Comparison of ENCODE assay signal across 7 cellular contexts in genomic region chr15:85586196-85586595, GRCh38.
DNase-seq lines count a peak whose midpoint lies in the region; ATAC-seq and TF ChIP-seq lines count a peak whose summit lies in the region.
"Not testable (repeated sequence)": the region's sequence is repeated elsewhere in the genome, so short reads cannot be mapped to it uniquely, and the experiment has no call there.

No MANE protein-coding gene starts in this region.

- H3K9me3 Mint-ChIP-seq in CD4-positive, alpha-beta memory T cell; activated CD8-positive, alpha-beta T cell treated with anti-CD3 and anti-CD28 coated beads, Interleukin-2, amount 10 ng/mL, durations not matched to agents 7 days and 5 days (ENCODE audit: insufficient read depth); activated naive CD8-positive, alpha-beta T cell treated with anti-CD3 and anti-CD28 coated beads, Interleukin-2, amount 50 U/mL, for 24 hours; neural progenitor cell; stimulated activated memory B cell treated with anti-CD40 and anti-IgM and Interleukin-4, amounts not matched to agents 10 μg/mL and 1 μg/mL and 100 μg/mL, for 72 hours: not testable (repeated sequence)
- peaks cover 14% of the 10 kb centered on the region for H3K9me3 Mint-ChIP-seq in glutamatergic neuron (ENCODE audit: unreplicated experiment)

- peaks cover 62% of the 10 kb centered on the region for H3K4me1 ChIP-seq in CD4-positive, alpha-beta memory T cell (ENCODE audit: insufficient read depth, low read length)
- H3K4me1 ChIP-seq in neural progenitor cell = peaks cover 29% of the 10 kb centered on the region

- H3K36me3 Mint-ChIP-seq in CD4-positive, alpha-beta memory T cell = peaks cover 20 to 68% of the 10 kb centered on the region in 2 donors
- H3K36me3 Mint-ChIP-seq in T-helper 17 cell (ENCODE audit: low read depth); glutamatergic neuron (ENCODE audit: unreplicated experiment): not testable (repeated sequence)
- H3K36me3 Mint-ChIP-seq in activated CD8-positive, alpha-beta T cell treated with anti-CD3 and anti-CD28 coated beads, Interleukin-2, amount 10 ng/mL, durations not matched to agents 7 days and 5 days (ENCODE audit: low read depth) = peaks cover 44% of the 10 kb centered on the region
- peaks cover 52% of the 10 kb centered on the region for H3K36me3 Mint-ChIP-seq in activated naive CD8-positive, alpha-beta T cell treated with anti-CD3 and anti-CD28 coated beads, Interleukin-2, amount 50 U/mL, for 24 hours (ENCODE audit: low read depth)
- H3K36me3 Mint-ChIP-seq in neural progenitor cell = peaks cover 19% of the 10 kb centered on the region
- H3K36me3 Mint-ChIP-seq in stimulated activated memory B cell treated with anti-CD40 and anti-IgM and Interleukin-4, amounts not matched to agents 10 μg/mL and 1 μg/mL and 100 μg/mL, for 72 hours = peaks cover 46% of the 10 kb centered on the region

- H4K20me1 ChIP-seq in neural progenitor cell (ENCODE audit: low read depth) = peaks cover 43% of the 10 kb centered on the region

- H3K4me3 Mint-ChIP-seq in CD4-positive, alpha-beta memory T cell = peak overlapping the region in 5 of 8 donors; percentile 26 to 63 (median 32)
- H3K4me3 Mint-ChIP-seq in T-helper 17 cell = peak overlapping the region; percentile 76
- not testable (repeated sequence) for H3K4me3 Mint-ChIP-seq in activated CD8-positive, alpha-beta T cell treated with anti-CD3 and anti-CD28 coated beads, Interleukin-2, amount 10 ng/mL, durations not matched to agents 7 days and 5 days; activated naive CD8-positive, alpha-beta T cell treated with anti-CD3 and anti-CD28 coated beads, Interleukin-2, amount 50 U/mL, for 24 hours
- H3K4me3 Mint-ChIP-seq in glutamatergic neuron (ENCODE audit: unreplicated experiment) = peak overlapping the region; percentile 57
- peak overlapping the region; percentile 18 for H3K4me3 Mint-ChIP-seq in neural progenitor cell
- H3K4me3 Mint-ChIP-seq in stimulated activated memory B cell treated with anti-CD40 and anti-IgM and Interleukin-4, amounts not matched to agents 10 μg/mL and 1 μg/mL and 100 μg/mL, for 72 hours = peak overlapping the region; percentile 73

- H2AFZ ChIP-seq in neural progenitor cell (replicated peaks) = not testable (repeated sequence)

- CTCF ChIA-PET in CD4-positive, alpha-beta memory T cell (lab: Charles Lee; ENCODE audit: partially characterized antibody) = interaction anchor here (0.8 to 2.1 kb wide), 8 partner anchors 15 to 255 kb away, joined by 3 to 5 read pairs (median 4); no protein-coding TSS in a partner anchor
- CTCF ChIA-PET in activated CD8-positive, alpha-beta T cell treated with anti-CD3 and anti-CD28 coated beads, Interleukin-2, amount 10 ng/mL, durations not matched to agents 7 days and 5 days (lab: Charles Lee) = interaction anchor here (0.8 to 1.8 kb wide), 8 partner anchors 9 to 96 kb away, joined by 3 to 9 read pairs (median 4); no protein-coding TSS in a partner anchor

- H3K36me3 ChIP-seq in CD4-positive, alpha-beta memory T cell (ENCODE audit: insufficient read depth, low read length) = peaks cover 10% of the 10 kb centered on the region
- not testable (repeated sequence) for H3K36me3 ChIP-seq in neural progenitor cell

- H3K27ac Mint-ChIP-seq in CD4-positive, alpha-beta memory T cell = peak overlapping the region in 5 of 7 donors; percentile 31 to 95 (median 72)
- peak overlapping the region; percentile 99 for H3K27ac Mint-ChIP-seq in T-helper 17 cell
- peak overlapping the region; percentile 13 for H3K27ac Mint-ChIP-seq in activated CD8-positive, alpha-beta T cell treated with anti-CD3 and anti-CD28 coated beads, Interleukin-2, amount 10 ng/mL, durations not matched to agents 7 days and 5 days
- H3K27ac Mint-ChIP-seq in activated naive CD8-positive, alpha-beta T cell treated with anti-CD3 and anti-CD28 coated beads, Interleukin-2, amount 50 U/mL, for 24 hours = peak overlapping the region; percentile 40
- not testable (repeated sequence) for H3K27ac Mint-ChIP-seq in glutamatergic neuron (ENCODE audit: unreplicated experiment); neural progenitor cell
- peak overlapping the region; percentile 98 for H3K27ac Mint-ChIP-seq in stimulated activated memory B cell treated with anti-CD40 and anti-IgM and Interleukin-4, amounts not matched to agents 10 μg/mL and 1 μg/mL and 100 μg/mL, for 72 hours

- not testable (repeated sequence) for H3K4me3 ChIP-seq in CD4-positive, alpha-beta memory T cell (ENCODE audit: low read length in 2 of 2); neural progenitor cell

- not testable (repeated sequence) for H3F3A ChIP-seq in neural progenitor cell (ENCODE audit: low read depth)

- H3K27me3 ChIP-seq in CD4-positive, alpha-beta memory T cell (ENCODE audit: insufficient read depth, low read length); neural progenitor cell: not testable (repeated sequence)

- not testable (repeated sequence) for H3K9ac ChIP-seq in neural progenitor cell

- H3K4me1 Mint-ChIP-seq in CD4-positive, alpha-beta memory T cell = peaks cover 53 to 67% (median 62%) of the 10 kb centered on the region in 4 donors
- H3K4me1 Mint-ChIP-seq in T-helper 17 cell (peaks cover 55% of the 10 kb centered on the region), glutamatergic neuron (ENCODE audit: low read depth, unreplicated experiment) (peaks cover 64% of the 10 kb centered on the region), neural progenitor cell (peaks cover 53% of the 10 kb centered on the region)
- H3K4me1 Mint-ChIP-seq in activated CD8-positive, alpha-beta T cell treated with anti-CD3 and anti-CD28 coated beads, Interleukin-2, amount 10 ng/mL, durations not matched to agents 7 days and 5 days (ENCODE audit: low read depth) = peaks cover 50% of the 10 kb centered on the region
- H3K4me1 Mint-ChIP-seq in activated naive CD8-positive, alpha-beta T cell treated with anti-CD3 and anti-CD28 coated beads, Interleukin-2, amount 50 U/mL, for 24 hours = peaks cover 73% of the 10 kb centered on the region
- peaks cover 52% of the 10 kb centered on the region for H3K4me1 Mint-ChIP-seq in stimulated activated memory B cell treated with anti-CD40 and anti-IgM and Interleukin-4, amounts not matched to agents 10 μg/mL and 1 μg/mL and 100 μg/mL, for 72 hours

- H3K4me2 ChIP-seq in neural progenitor cell = not testable (repeated sequence)

- not testable (repeated sequence) for ATAC-seq in T-helper 17 cell; activated CD8-positive, alpha-beta T cell treated with anti-CD3 and anti-CD28 coated beads, Interleukin-2, amount 10 ng/mL, durations not matched to agents 7 days and 5 days; activated naive CD8-positive, alpha-beta T cell treated with anti-CD3 and anti-CD28 coated beads, Interleukin-2, amount 50 U/mL, for 24 hours; stimulated activated memory B cell treated with anti-CD40 and anti-IgM and Interleukin-4, amounts not matched to agents 10 μg/mL and 1 μg/mL and 100 μg/mL, for 72 hours

- TF ChIP-seq CTCF in glutamatergic neuron (IDR thresholded peaks at IDR 0.05; ENCODE audit: partially characterized antibody, unreplicated experiment); neural progenitor cell (IDR thresholded peaks at IDR 0.05): not testable (repeated sequence)

- not testable (repeated sequence) for H3K27me3 Mint-ChIP-seq in CD4-positive, alpha-beta memory T cell; T-helper 17 cell; activated CD8-positive, alpha-beta T cell treated with anti-CD3 and anti-CD28 coated beads, Interleukin-2, amount 10 ng/mL, durations not matched to agents 7 days and 5 days (ENCODE audit: low read depth); activated naive CD8-positive, alpha-beta T cell treated with anti-CD3 and anti-CD28 coated beads, Interleukin-2, amount 50 U/mL, for 24 hours; glutamatergic neuron (ENCODE audit: unreplicated experiment); neural progenitor cell (ENCODE audit: insufficient read depth, low read depth); stimulated activated memory B cell treated with anti-CD40 and anti-IgM and Interleukin-4, amounts not matched to agents 10 μg/mL and 1 μg/mL and 100 μg/mL, for 72 hours

- intact Hi-C loops in CD4-positive, alpha-beta memory T cell (cut with micrococcal nuclease) = not testable (repeated sequence)

- POLR2A ChIA-PET in CD4-positive, alpha-beta memory T cell (lab: Charles Lee; ENCODE audit: partially characterized antibody) = interaction anchor here (0.6 to 1.2 kb wide), 3 partner anchors 28 to 114 kb away, joined by 3 to 4 read pairs (median 3); no protein-coding TSS in a partner anchor
- POLR2A ChIA-PET in activated CD8-positive, alpha-beta T cell treated with anti-CD3 and anti-CD28 coated beads, Interleukin-2, amount 10 ng/mL, durations not matched to agents 7 days and 5 days (lab: Charles Lee) = interaction anchor here (0.8 to 1.0 kb wide), 2 partner anchors 19 to 65 kb away, joined by 3 to 4 read pairs; no protein-coding TSS in a partner anchor

- not testable (repeated sequence) for DNase-seq in CD4-positive, alpha-beta memory T cell; T-helper 17 cell; activated CD8-positive, alpha-beta T cell treated with anti-CD3 and anti-CD28 coated beads, Interleukin-2, amount 10 ng/mL, durations not matched to agents 7 days and 5 days; glutamatergic neuron; neural progenitor cell (ENCODE audit: low spot score)
- peak; percentile 20 for DNase-seq in activated naive CD8-positive, alpha-beta T cell treated with anti-CD3 and anti-CD28 coated beads, Interleukin-2, amount 50 U/mL, for 24 hours

- not testable (repeated sequence) for H3K27ac ChIP-seq in CD4-positive, alpha-beta memory T cell (ENCODE audit: low read depth, low read length); neural progenitor cell

- H3K79me2 ChIP-seq in neural progenitor cell (ENCODE audit: low read depth) = peaks cover 30% of the 10 kb centered on the region

- H3K9me3 ChIP-seq in CD4-positive, alpha-beta memory T cell (ENCODE audit: control insufficient read depth in 1 of 2, low read length in 2 of 2); T-helper 17 cell (ENCODE audit: control insufficient read depth, low read length, poor library complexity, severe bottlenecking); neural progenitor cell (ENCODE audit: low read depth): not testable (repeated sequence)
